ENCODE assay signal across 25 cellular contexts in the genomic region with DNA sequence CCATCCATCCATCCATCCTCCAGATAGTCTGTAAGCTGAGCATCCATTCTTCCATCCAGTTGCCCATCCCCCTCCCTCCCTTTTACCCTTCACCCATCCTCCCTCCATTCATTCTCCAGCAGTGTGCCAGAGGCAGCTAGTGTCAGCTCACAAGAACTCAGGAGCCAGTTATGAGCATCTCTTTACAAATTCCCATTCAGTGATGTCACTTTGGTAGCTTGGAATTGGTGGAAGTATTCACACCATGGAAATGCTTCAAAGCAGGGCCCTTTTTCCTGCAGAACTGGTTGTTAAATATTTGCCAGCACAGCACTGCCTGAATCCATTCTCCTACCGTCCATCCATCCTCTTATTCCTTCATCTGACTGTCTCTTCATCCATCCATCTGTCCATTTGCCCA.
DNase-seq lines count a peak whose midpoint lies in the region; ATAC-seq, FAIRE-seq and TF ChIP-seq lines count a peak whose summit lies in the region.
"Had no signal": no experiment of that assay in that cellular context is flagged by ENCODE, and none has a peak within 500 bp of the region (broad histone marks: within the 10 kb centered on the region; RNA-seq: fewer than 3 reads in every experiment).

No MANE protein-coding gene starts in this region.

- H3K4me2 ChIP-seq in mesendoderm (ENCODE audit: low read length), result no peak overlapping the region
- H3K4me2 ChIP-seq: smooth muscle cell had no signal

- DNase-seq in AG10803 (ENCODE audit: low read depth), result peak; percentile 72
- DNase-seq in HTR-8/SVneo (ENCODE audit: insufficient read length, low spot score), result peak; percentile 19
- peak; percentile 61 for DNase-seq in epithelial cell of esophagus (ENCODE audit: low read depth)
- peak; percentile 81 for DNase-seq in mesendoderm
- DNase-seq in NCI-H1694 treated with DMSO at 0.1 percent for 48 hours (lab: John Stamatoyannopoulos, UW), result no peak
- no peak for DNase-seq in coronary artery (ENCODE audit: low spot score)
- DNase-seq: activated CD4-positive, alpha-beta T cell treated with anti-CD3 and anti-CD28 coated beads, Interleukin-2, amount 50 U/mL, for 48 hours; activated naive CD4-positive, alpha-beta T cell treated with Interleukin-2 at 50 U/mL for 16 hours; activated T-cell treated with anti-CD3 and anti-CD28 coated beads for 4 hours; AML-193; anterior cingulate cortex; left colon; midbrain; NCI-H1105 treated with DMSO at 0.1 percent for 48 hours; NCI-H2171; NCI-H748 treated with DMSO at 0.1 percent for 48 hours; SIG-M5; stimulated activated CD4-positive, alpha-beta T cell treated with anti-CD3 and anti-CD28 coated beads, Interleukin-4, amount 100 ng/mL, for 24 hours; T-helper 1 cell; uterus had no signal

- no peak overlapping the region for H3K23ac ChIP-seq in mesendoderm (ENCODE audit: low read length)

- H2AK5ac ChIP-seq in mesendoderm (ENCODE audit: low read length), result no peak overlapping the region

- no peaks in the 10 kb centered on the region for H3K79me1 ChIP-seq in mesendoderm (ENCODE audit: low read length)

- ATAC-seq in GM21529 (IDR thresholded peaks at IDR 0.05; ENCODE audit: unreplicated experiment) (no peak), HG02938 (IDR thresholded peaks at IDR 0.05; ENCODE audit: unreplicated experiment) (no peak)
- ATAC-seq: left colon had no signal

- H4K8ac ChIP-seq in mesendoderm (ENCODE audit: low read depth, low read length), result no peak overlapping the region

- TF ChIP-seq CTCF in AG10803 (conservative IDR thresholded peaks at IDR 0.05; ENCODE audit: low read length) (no peak), epithelial cell of esophagus (IDR thresholded peaks at IDR 0.05; ENCODE audit: insufficient read depth, low read depth, low read length, missing control alignments) (no peak), coronary artery (IDR thresholded peaks at IDR 0.05) (no peak)

- no peaks in the 10 kb centered on the region for H3K79me2 ChIP-seq in mesendoderm (ENCODE audit: control insufficient read depth, insufficient read depth, low read length)

- H2BK15ac ChIP-seq in mesendoderm (replicated peaks; ENCODE audit: low read depth), result no peak overlapping the region

- H3K9ac ChIP-seq in mesendoderm (ENCODE audit: low read length), result no peak overlapping the region

- H3K4me3 ChIP-seq in AG10803 (ENCODE audit: low read length) (no peak overlapping the region), epithelial cell of esophagus (ENCODE audit: low read length) (no peak overlapping the region), mesendoderm (ENCODE audit: low read length) (no peak overlapping the region), coronary artery (no peak overlapping the region)
- H3K4me3 ChIP-seq: smooth muscle cell, uterus had no signal

- H3K18ac ChIP-seq in mesendoderm (ENCODE audit: low read length), result no peak overlapping the region

- H2BK5ac ChIP-seq in mesendoderm (ENCODE audit: low read length), result no peak overlapping the region

- no peak overlapping the region for H2BK120ac ChIP-seq in mesendoderm (ENCODE audit: low read depth, low read length)

- no peak overlapping the region for H3K56ac ChIP-seq in mesendoderm (ENCODE audit: low read length)

- peaks cover 2% of the 10 kb centered on the region for H3K36me3 ChIP-seq in mesendoderm (ENCODE audit: control insufficient read depth, insufficient read depth, low read length)
- H3K36me3 ChIP-seq: uterus had no signal

- H4K5ac ChIP-seq in mesendoderm (ENCODE audit: low read length), result no peak overlapping the region

- H3K27me3 ChIP-seq in mesendoderm (ENCODE audit: insufficient read depth, low read length, poor library complexity), result no peaks in the 10 kb centered on the region
- H3K27me3 ChIP-seq: uterus had no signal

- no peak overlapping the region for H3K4ac ChIP-seq in mesendoderm (ENCODE audit: low read depth, low read length)

- no peak for FAIRE-seq in HTR-8/SVneo (lab: Jason Lieb, UNC)
- FAIRE-seq: colon, frontal cortex had no signal

- H3K4me1 ChIP-seq in mesendoderm (ENCODE audit: control insufficient read depth, low read depth, low read length), result no peaks in the 10 kb centered on the region
- H3K4me1 ChIP-seq: uterus had no signal

- WGBS in mesendoderm (ENCODE audit: extremely low coverage, insufficient coverage, low lambda C conversion rate), result no CpG with 5 or more reads among the region's 1 CpG

- H3K27ac ChIP-seq in mesendoderm (ENCODE audit: low read depth, low read length) (no peak overlapping the region), coronary artery (peak overlapping the region in 1 of 2 donors; percentile 60)
- H3K27ac ChIP-seq: uterus had no signal

Comparison
In these comparisons a context has a peak if more than half of its experiments do, and no peak if none do; other contexts are left out.
1. DNase-seq: peak in AG10803 (single experiment), HTR-8/SVneo (single experiment), epithelial cell of esophagus (single experiment) and mesendoderm (single experiment); none in NCI-H1694 treated with DMSO at 0.1 percent for 48 hours (single experiment) and coronary artery (single experiment).